In genomic region chr17:79915850-79916430, GRCh38 we compare ENCODE assay signal across 8 cellular contexts.
DNase-seq lines count a peak whose midpoint lies in the region; ATAC-seq and TF ChIP-seq lines count a peak whose summit lies in the region.

No MANE protein-coding gene starts in this region.

- no TSS peak for BruUV-seq in A673 (replicated peaks; lab: Mats Ljungman, UMichigan)

- H3K27ac ChIP-seq in A673 (ENCODE audit: low read depth, low read length, poor library complexity, severe bottlenecking) (no peak overlapping the region), RWPE1 (no peak overlapping the region)

- no peak for ATAC-seq in GM18520 (IDR thresholded peaks at IDR 0.05; ENCODE audit: unreplicated experiment)
- ATAC-seq in HG03039 (IDR thresholded peaks at IDR 0.05; ENCODE audit: unreplicated experiment), result no peak
- no peak for ATAC-seq in HG03469 (IDR thresholded peaks at IDR 0.05; ENCODE audit: unreplicated experiment)

- no peaks in the 10 kb centered on the region for H3K27me3 ChIP-seq in A673 (replicated peaks; ENCODE audit: insufficient read depth, low read depth, low read length, poor library complexity)

- DNase-seq in A673 (ENCODE audit: low spot score) (no peak), GM03348 (ENCODE audit: low spot score) (peak; percentile 56), RWPE1 (ENCODE audit: low spot score) (peak; percentile 96), hepatic stellate cell (ENCODE audit: low spot score) (peak; percentile 71), COLO829 (ENCODE audit: low spot score) (no peak)

- CTCF ChIA-PET in A673 (lab: Charles Lee), result interaction anchor here (0.9 to 2.1 kb wide), 3 partner anchors 77 to 174 kb away, joined by 5 to 6 read pairs (median 5); partner anchors contain the start of gene CBX4
- CTCF ChIA-PET in RWPE1 (lab: Yijun Ruan, JAX), result interaction anchor here (0.5 to 3.0 kb wide), 20 partner anchors 61 to 640 kb away, joined by 3 to 35 read pairs (median 3); partner anchors contain the start of gene CBX4

- intact Hi-C loops in A673 (cut with micrococcal nuclease; ENCODE audit: unreplicated experiment), result no loop called here

- no peaks in the 10 kb centered on the region for H3K4me1 ChIP-seq in A673 (ENCODE audit: insufficient read depth, low read length, poor library complexity, severe bottlenecking)

- POLR2A ChIA-PET in A673 (lab: Charles Lee; ENCODE audit: low non-redundant PET) (no interaction called here), RWPE1 (lab: Yijun Ruan, JAX; ENCODE audit: low non-redundant PET) (interaction anchor here (0.9 to 1.0 kb wide), 2 partner anchors 76 to 77 kb away, joined by 3 to 5 read pairs; partner anchors contain the start of gene CBX4)

- H3K4me3 ChIP-seq in A673 (ENCODE audit: low read depth, low read length, poor library complexity, severe bottlenecking), result no peak overlapping the region

- TF ChIP-seq CTCF in A673 (conservative IDR thresholded peaks at IDR 0.05; ENCODE audit: low read depth, low read length) (peak; percentile 50), RWPE1 (conservative IDR thresholded peaks at IDR 0.05; ENCODE audit: low read depth) (no peak; the same call in 1 of the 2 replicates)

- H3K9me3 ChIP-seq in A673 (ENCODE audit: low read depth, low read length, poor library complexity, severe bottlenecking), result no peaks in the 10 kb centered on the region

- H3K36me3 ChIP-seq in A673 (ENCODE audit: insufficient read depth, low read length, poor library complexity, severe bottlenecking), result no peaks in the 10 kb centered on the region

Comparison
In these comparisons a context has a peak if more than half of its experiments do, and no peak if none do; other contexts are left out.
1. DNase-seq: peak in GM03348 (single experiment), RWPE1 (single experiment) and hepatic stellate cell (single experiment); none in A673 (single experiment) and COLO829 (single experiment).